1 cellular context compared by ENCODE assay signal in genomic region chr2:46947841-46948240, GRCh38.
TF ChIP-seq lines count a peak whose summit lies in the region.

No MANE protein-coding gene starts in this region.

TF ChIP-seq in HepG2, 621 proteins besides CTCF, POLR2A, EP300 and RAD21:
- TF ChIP-seq CBX5 (CRISPR knock-in tag; IDR thresholded peaks at IDR 0.05; ENCODE audit: borderline replicate concordance) (no peak), ZBTB8A (CRISPR knock-in tag; IDR thresholded peaks at IDR 0.05; ENCODE audit: borderline replicate concordance, low read depth) (no peak), THAP11 (CRISPR knock-in tag; IDR thresholded peaks at IDR 0.05) (no peak), SIN3B (IDR thresholded peaks at IDR 0.05; ENCODE audit: low read length) (no peak), TIGD3 (CRISPR knock-in tag; IDR thresholded peaks at IDR 0.05; ENCODE audit: borderline replicate concordance) (no peak), SOX13 (IDR thresholded peaks at IDR 0.05) (no peak), SOX13 (CRISPR knock-in tag; conservative IDR thresholded peaks at IDR 0.05 in 1 of 2, IDR thresholded peaks at IDR 0.05 in 1 of 2) (no peak), ZBTB20 (CRISPR knock-in tag; IDR thresholded peaks at IDR 0.05; ENCODE audit: borderline replicate concordance, low read depth) (no peak), ZNF687 (CRISPR knock-in tag; IDR thresholded peaks at IDR 0.05) (peak; percentile 16; the same call in 1 of the 2 replicates)
- TF ChIP-seq, protein P1, sequence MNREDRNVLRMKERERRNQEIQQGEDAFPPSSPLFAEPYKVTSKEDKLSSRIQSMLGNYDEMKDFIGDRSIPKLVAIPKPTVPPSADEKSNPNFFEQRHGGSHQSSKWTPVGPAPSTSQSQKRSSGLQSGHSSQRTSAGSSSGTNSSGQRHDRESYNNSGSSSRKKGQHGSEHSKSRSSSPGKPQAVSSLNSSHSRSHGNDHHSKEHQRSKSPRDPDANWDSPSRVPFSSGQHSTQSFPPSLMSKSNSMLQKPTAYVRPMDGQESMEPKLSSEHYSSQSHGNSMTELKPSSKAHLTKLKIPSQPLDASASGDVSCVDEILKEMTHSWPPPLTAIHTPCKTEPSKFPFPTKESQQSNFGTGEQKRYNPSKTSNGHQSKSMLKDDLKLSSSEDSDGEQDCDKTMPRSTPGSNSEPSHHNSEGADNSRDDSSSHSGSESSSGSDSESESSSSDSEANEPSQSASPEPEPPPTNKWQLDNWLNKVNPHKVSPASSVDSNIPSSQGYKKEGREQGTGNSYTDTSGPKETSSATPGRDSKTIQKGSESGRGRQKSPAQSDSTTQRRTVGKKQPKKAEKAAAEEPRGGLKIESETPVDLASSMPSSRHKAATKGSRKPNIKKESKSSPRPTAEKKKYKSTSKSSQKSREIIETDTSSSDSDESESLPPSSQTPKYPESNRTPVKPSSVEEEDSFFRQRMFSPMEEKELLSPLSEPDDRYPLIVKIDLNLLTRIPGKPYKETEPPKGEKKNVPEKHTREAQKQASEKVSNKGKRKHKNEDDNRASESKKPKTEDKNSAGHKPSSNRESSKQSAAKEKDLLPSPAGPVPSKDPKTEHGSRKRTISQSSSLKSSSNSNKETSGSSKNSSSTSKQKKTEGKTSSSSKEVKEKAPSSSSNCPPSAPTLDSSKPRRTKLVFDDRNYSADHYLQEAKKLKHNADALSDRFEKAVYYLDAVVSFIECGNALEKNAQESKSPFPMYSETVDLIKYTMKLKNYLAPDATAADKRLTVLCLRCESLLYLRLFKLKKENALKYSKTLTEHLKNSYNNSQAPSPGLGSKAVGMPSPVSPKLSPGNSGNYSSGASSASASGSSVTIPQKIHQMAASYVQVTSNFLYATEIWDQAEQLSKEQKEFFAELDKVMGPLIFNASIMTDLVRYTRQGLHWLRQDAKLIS (CRISPR knock-in tag; IDR thresholded peaks at IDR 0.05), result no peak
TF ChIP-seq in HepG2: peak in this region for 1.
